In the genomic region with DNA sequence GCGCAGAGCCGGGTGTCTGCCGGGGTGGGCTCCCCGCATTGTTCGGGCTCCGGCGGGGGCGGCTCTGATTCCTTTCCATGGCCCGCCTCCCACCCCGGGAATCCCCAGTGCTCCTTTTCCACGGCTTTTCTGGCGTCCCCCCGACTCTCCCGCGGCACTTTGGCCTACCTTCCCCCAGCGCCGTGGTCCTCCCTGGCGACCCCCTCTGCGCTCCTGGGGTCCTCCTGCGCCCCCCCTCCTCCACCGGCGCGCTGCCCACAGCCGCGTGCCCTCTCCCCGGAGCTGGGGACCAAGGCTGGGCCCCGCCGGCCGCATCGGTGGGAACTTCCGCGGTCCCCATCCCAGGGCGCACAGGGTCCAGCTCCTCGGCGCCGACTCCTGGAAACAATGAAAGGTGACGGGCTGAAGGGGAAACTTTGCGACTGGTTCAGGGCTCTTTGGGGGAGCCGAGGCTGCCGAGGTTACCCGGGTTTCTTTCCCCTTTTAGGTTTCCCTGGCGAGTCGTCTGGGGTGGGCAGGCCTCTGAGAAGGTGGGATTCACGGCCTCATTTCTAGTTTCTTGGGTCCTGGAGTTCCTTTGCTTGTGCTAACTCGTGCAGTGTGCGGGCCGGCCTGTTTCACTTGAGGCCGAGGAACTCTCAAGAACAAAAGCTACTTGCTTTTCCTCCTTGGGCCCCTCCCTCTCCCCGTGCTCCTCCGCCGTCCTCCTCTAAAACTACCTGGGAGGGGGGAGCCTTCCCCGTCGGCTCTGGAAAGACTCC, we compare ENCODE assay signal across 1 cellular context.
TF ChIP-seq lines count a peak whose summit lies in the region.

No MANE protein-coding gene starts in this region.

TF ChIP-seq in H1, 55 proteins besides CTCF, POLR2A, EP300 and RAD21:
- TF ChIP-seq RBBP5 (IDR thresholded peaks at IDR 0.05; ENCODE audit: borderline replicate concordance, low read depth, low read length) (0 out of 2 replicates have a peak, but pooled peaks have one; percentile 33), KDM4A (IDR thresholded peaks at IDR 0.05; ENCODE audit: low read depth, low read length, severe bottlenecking) (peak; percentile 14), SIN3A (conservative IDR thresholded peaks at IDR 0.05 in 1 of 2, IDR thresholded peaks at IDR 0.05 in 1 of 2; ENCODE audit: low read depth in 1 of 2, low read length in 2 of 2) (0 out of 4 replicates have a peak, but pooled peaks have one; percentile 18 to 66), GABPA (IDR thresholded peaks at IDR 0.05; ENCODE audit: borderline replicate concordance, insufficient read depth, low read length) (no peak), TAF7 (optimal IDR thresholded peaks at IDR 0.05; ENCODE audit: borderline replicate concordance, low read depth, low read length) (peak; percentile 6), BACH1 (IDR thresholded peaks at IDR 0.05; ENCODE audit: low read length) (no peak), CBX8 (IDR thresholded peaks at IDR 0.05; ENCODE audit: borderline replicate concordance, low read depth, low read length) (no peak), TBP (IDR thresholded peaks at IDR 0.05; ENCODE audit: low read depth, low read length) (0 out of 2 replicates have a peak, but pooled peaks have one; percentile 11)
